ENCODE assay signal across 13 cellular contexts in genomic region chr3:193590088-193590856, GRCh38. TPM values are rescaled to one million over a fixed set of nuclear protein-coding genes. Genes with fewer than 3 reads are reported as not detected.
DNase-seq lines count a peak whose midpoint lies in the region; ATAC-seq, FAIRE-seq and TF ChIP-seq lines count a peak whose summit lies in the region.
"Had no signal": no experiment of that assay in that cellular context is flagged by ENCODE, and none has a peak within 500 bp of the region (broad histone marks: within the 10 kb centered on the region; RNA-seq: fewer than 3 reads in every experiment).

No MANE protein-coding gene starts in this region.

- peaks cover 28% of the 10 kb centered on the region for H3K79me2 ChIP-seq in astrocyte (ENCODE audit: insufficient read depth, low read length)

- no peaks in the 10 kb centered on the region for H3K27me3 Mint-ChIP-seq in astrocyte (ENCODE audit: low read depth, unreplicated experiment)

- H3K27me3 ChIP-seq in MG63 (no peaks in the 10 kb centered on the region), astrocyte (ENCODE audit: insufficient read depth, low read length) (no peaks in the 10 kb centered on the region), kidney epithelial cell (ENCODE audit: control insufficient read depth, insufficient read depth, low read length) (no peaks in the 10 kb centered on the region), right cardiac atrium (ENCODE audit: control insufficient read depth, insufficient read depth) (no peaks in the 10 kb centered on the region)
- H3K27me3 ChIP-seq: ascending aorta had no signal

- no peak overlapping the region for H3K4me3 Mint-ChIP-seq in astrocyte (ENCODE audit: unreplicated experiment)

- H3K4me1 ChIP-seq in astrocyte (ENCODE audit: insufficient read depth, low read length) (peaks cover 29% of the 10 kb centered on the region), right cardiac atrium (ENCODE audit: control insufficient read depth, insufficient read depth, low read length) (peaks cover 3% of the 10 kb centered on the region)

- H3K36me3 Mint-ChIP-seq in astrocyte (ENCODE audit: low read depth, unreplicated experiment), result no peaks in the 10 kb centered on the region

- 89% methylated on average over 6 of the region's 6 CpGs for WGBS in right cardiac atrium

- DNase-seq in Caki2 (ENCODE audit: low read depth) (peak; percentile 91), MG63 (peak; percentile 87), astrocyte (ENCODE audit: low read depth) (peak; percentile 85), kidney epithelial cell (ENCODE audit: low read depth) (peak; percentile 75), right cardiac atrium (no peak), SHP77 treated with DMSO at 0.1 percent for 48 hours (lab: John Stamatoyannopoulos, UW) (no peak)
- DNase-seq: glutamatergic neuron, midbrain, NCI-H1694 treated with DMSO at 0.1 percent for 48 hours had no signal

- H3K9me3 ChIP-seq in MG63 (no peaks in the 10 kb centered on the region), astrocyte (ENCODE audit: insufficient read depth, low read depth, low read length) (no peaks in the 10 kb centered on the region), right cardiac atrium (ENCODE audit: control insufficient read depth, low read length) (no peaks in the 10 kb centered on the region)
- H3K9me3 ChIP-seq: ascending aorta had no signal

- intact Hi-C loops in right cardiac atrium (cut with DNase I), result no loop called here

- ATAC-seq in right cardiac atrium (no peak), HG02678 (IDR thresholded peaks at IDR 0.05; ENCODE audit: unreplicated experiment) (no peak), GM18502 (IDR thresholded peaks at IDR 0.05; ENCODE audit: poor library complexity, unreplicated experiment) (no peak)

- in situ Hi-C loops in Caki2 (cut with HindIII; ENCODE audit: low pct_unique_long_range_greater_than_20kb, low sequenced_read_pairs), result loop anchor here (25.0 kb wide), 1 partner anchor 703 kb away; no protein-coding TSS in a partner anchor

- no peak for FAIRE-seq in astrocyte (lab: Jason Lieb, UNC)
- FAIRE-seq: GM18507 had no signal

- peak overlapping the region; percentile 6 for H2AFZ ChIP-seq in astrocyte (ENCODE audit: low read depth, low read length)

- no peak overlapping the region for H3K4me3 ChIP-seq in MG63
- no peak overlapping the region for H3K4me3 ChIP-seq in astrocyte (ENCODE audit: insufficient read depth, low read depth, low read length)
- no peak overlapping the region for H3K4me3 ChIP-seq in kidney epithelial cell (ENCODE audit: low read depth, low read length)
- H3K4me3 ChIP-seq in right cardiac atrium (ENCODE audit: low read length), result no peak overlapping the region
- H3K4me3 ChIP-seq: ascending aorta had no signal

- peaks cover 12% of the 10 kb centered on the region for H3K4me1 Mint-ChIP-seq in astrocyte (ENCODE audit: low read depth, unreplicated experiment)

- peak overlapping the region; percentile 21 for H3K27ac Mint-ChIP-seq in astrocyte (ENCODE audit: unreplicated experiment)

- H3K9ac ChIP-seq in astrocyte (ENCODE audit: low read length), result peak overlapping the region; percentile 43

- peaks cover 4% of the 10 kb centered on the region for H4K20me1 ChIP-seq in astrocyte (ENCODE audit: insufficient read depth, low read length)

- H3K27ac ChIP-seq in astrocyte (ENCODE audit: low read depth, low read length) (peak overlapping the region; percentile 77), right cardiac atrium (ENCODE audit: low read length) (no peak overlapping the region)
- H3K27ac ChIP-seq: ascending aorta had no signal

- no peaks in the 10 kb centered on the region for H3K9me3 Mint-ChIP-seq in astrocyte (ENCODE audit: unreplicated experiment)

- H3K4me2 ChIP-seq in astrocyte (ENCODE audit: low read length), result peak overlapping the region; percentile 65

- H3K36me3 ChIP-seq in MG63 (peaks cover 4% of the 10 kb centered on the region; the same call in 1 of the 2 replicates), astrocyte (ENCODE audit: insufficient read depth, low read length) (no peaks in the 10 kb centered on the region), kidney epithelial cell (ENCODE audit: control insufficient read depth, insufficient read depth, low read length) (no peaks in the 10 kb centered on the region)
- H3K36me3 ChIP-seq: ascending aorta had no signal

- no peak for TF ChIP-seq CTCF in astrocyte (IDR thresholded peaks at IDR 0.05; ENCODE audit: insufficient read depth, low read depth, low read length)
- TF ChIP-seq CTCF in kidney epithelial cell (IDR thresholded peaks at IDR 0.05; ENCODE audit: insufficient read depth, low read length, poor library complexity, severe bottlenecking), result no peak

RNA-seq across cellular contexts. Expression of gene OPA1, which starts 2.7 kb away (rescaled TPM):
- 25.0 and 50.4 TPM in 2 replicates for total RNA-seq in Caki2 (2014; rRNA removed; shearing (Covaris generic); ENCODE audit: low replicate concordance)
- 46.7 and 93.5 TPM in 2 replicates for total RNA-seq in MG63 (2014; rRNA removed; shearing (Covaris generic); ENCODE audit: low replicate concordance)
- 60.3 and 61.8 TPM in 2 replicates for total RNA-seq in astrocyte
- total RNA-seq in kidney epithelial cell, result 51.1 and 60.6 TPM in 2 replicates
- total RNA-seq in right cardiac atrium, result 10 to 100 TPM; 77.1 to 91.0 (median 79.3) TPM
- polyA plus RNA-seq in right cardiac atrium, result 30.4 TPM

RNA-seq across cellular contexts. Expression of gene ATP13A4, which starts 35.6 kb away (rescaled TPM):
- total RNA-seq in Caki2 (2014; rRNA removed; shearing (Covaris generic); ENCODE audit: low replicate concordance), result not detected in 2 replicates
- not detected in 2 replicates for total RNA-seq in MG63 (2014; rRNA removed; shearing (Covaris generic); ENCODE audit: low replicate concordance)
- total RNA-seq in astrocyte (0.34 and 0.70 TPM in 2 replicates), kidney epithelial cell (0.42 and 1.6 TPM in 2 replicates), right cardiac atrium (under 1 TPM in 3 of 4 donors, not detected in 1; 0.20 to 0.36 (median 0.29) TPM)
- polyA plus RNA-seq in right cardiac atrium, result 0.07 TPM
- total RNA-seq: ascending aorta had no signal

Comparison
In these comparisons a context has a peak if more than half of its experiments do, and no peak if none do; other contexts are left out.
1. DNase-seq: peak in Caki2 (single experiment), MG63 (single experiment), astrocyte (single experiment) and kidney epithelial cell (single experiment); none in right cardiac atrium (0 of 3) and SHP77 treated with DMSO at 0.1 percent for 48 hours (single experiment).